Comparison of ENCODE assay signal across 8 cellular contexts in the genomic region with DNA sequence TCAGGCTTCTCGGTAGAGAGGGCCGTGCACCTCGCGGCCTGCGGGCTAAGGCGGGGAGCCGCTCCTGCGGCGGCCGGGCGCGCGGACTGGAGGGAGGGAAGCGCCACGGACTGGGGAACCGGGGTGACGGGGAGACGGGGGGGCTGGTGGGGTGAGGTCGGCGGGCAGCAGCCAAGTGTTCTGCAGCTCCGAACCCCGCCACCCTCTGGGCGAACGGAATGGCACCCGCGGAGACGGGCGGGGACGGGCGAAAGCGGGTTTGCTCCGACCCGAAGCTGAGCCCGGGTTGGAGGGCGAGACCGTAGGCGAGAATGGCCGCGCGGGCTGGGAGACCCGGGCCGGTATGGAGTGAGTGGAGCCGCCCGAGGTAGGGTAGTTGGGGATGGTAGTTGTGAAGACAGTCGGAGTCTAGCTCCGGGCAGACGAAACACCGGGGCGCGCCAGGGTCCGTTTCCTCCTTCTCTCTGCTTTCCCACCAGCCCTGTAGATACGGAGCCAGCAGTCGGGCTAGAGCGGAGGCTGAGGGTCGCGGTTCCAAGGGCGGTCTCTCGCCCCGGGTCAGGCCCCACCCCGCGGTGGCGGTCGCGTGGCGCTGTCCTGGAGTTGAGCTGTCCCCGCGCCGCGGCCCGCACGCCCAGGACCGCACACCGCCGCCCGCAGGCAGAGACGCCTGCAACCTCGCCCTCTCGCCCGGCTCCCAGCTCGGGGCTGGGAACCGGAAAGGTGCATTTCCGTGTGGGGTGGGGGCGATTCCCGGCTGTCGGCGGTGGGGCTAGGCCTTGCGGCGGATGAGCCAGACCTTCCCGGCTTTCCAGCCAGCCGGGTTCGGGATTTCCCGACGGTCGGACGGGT.
A peak's percentile ranks its signal among the peaks of the same experiment; 100 is the strongest.
DNase-seq lines count a peak whose midpoint lies in the region; ATAC-seq and TF ChIP-seq lines count a peak whose summit lies in the region.

No MANE protein-coding gene starts in this region.

- ATAC-seq in activated naive CD8-positive, alpha-beta T cell treated with anti-CD3 and anti-CD28 coated beads, Interleukin-2, amount 10 ng/mL, durations not matched to agents 7 days and 5 days (ENCODE audit: low read depth): peak; percentile 45
- no peak for ATAC-seq in GM21381 (IDR thresholded peaks at IDR 0.05; ENCODE audit: unreplicated experiment)

- H3K27ac ChIP-seq in HL-60 (replicated peaks) (no peak overlapping the region), stomach (peak overlapping the region in 4 of 5 donors; percentile 38 to 81 (median 43))

- no peaks in the 10 kb centered on the region for H3K9me3 ChIP-seq in stomach

- CTCF ChIA-PET in BJ (lab: Yijun Ruan, JAX): interaction anchor here (0.6 kb wide), 1 partner anchor 167 kb away, joined by 3 read pairs; no protein-coding TSS in a partner anchor

- WGBS in stomach, 5 donors: 2 to 5% (median 3%) methylated on average over 57 to 95 of the region's 95 CpGs

- intact Hi-C loops in stomach (cut with DNase I; ENCODE audit: low total_unique reads): no loop called here

- peaks cover 17 to 24% (median 22%) of the 10 kb centered on the region in 4 donors for H3K4me1 ChIP-seq in stomach

- H3K36me3 ChIP-seq in BJ (ENCODE audit: control insufficient read depth, insufficient read depth, low read length) (no peaks in the 10 kb centered on the region), stomach (no peaks in the 10 kb centered on the region)

- H3K27me3 ChIP-seq in BJ (ENCODE audit: control insufficient read depth, insufficient read depth, low read length) (peaks cover 17% of the 10 kb centered on the region), HL-60 (ENCODE audit: insufficient read depth, poor library complexity, severe bottlenecking) (peaks cover 57% of the 10 kb centered on the region), stomach (peaks cover 4 to 77% (median 47%) of the 10 kb centered on the region in 3 donors)

- H3K36me3 Mint-ChIP-seq in activated naive CD8-positive, alpha-beta T cell treated with anti-CD3 and anti-CD28 coated beads, Interleukin-2, amount 10 ng/mL, durations not matched to agents 7 days and 5 days: no peaks in the 10 kb centered on the region

- peak overlapping the region; percentile 38 for H3K4me3 Mint-ChIP-seq in activated naive CD8-positive, alpha-beta T cell treated with anti-CD3 and anti-CD28 coated beads, Interleukin-2, amount 10 ng/mL, durations not matched to agents 7 days and 5 days

- H3K27me3 Mint-ChIP-seq in activated naive CD8-positive, alpha-beta T cell treated with anti-CD3 and anti-CD28 coated beads, Interleukin-2, amount 10 ng/mL, durations not matched to agents 7 days and 5 days: peaks cover 71% of the 10 kb centered on the region

- no peak for TF ChIP-seq POLR2A in stomach (IDR thresholded peaks at IDR 0.05)

- H3K27ac Mint-ChIP-seq in activated naive CD8-positive, alpha-beta T cell treated with anti-CD3 and anti-CD28 coated beads, Interleukin-2, amount 10 ng/mL, durations not matched to agents 7 days and 5 days: no peak overlapping the region

- no peak for DNase-seq in BJ (ENCODE audit: low read depth)
- DNase-seq in HL-60 (ENCODE audit: low read depth in 1 of 2, low spot score in 1 of 2): peak in 1 of 2 experiments; percentile 12
- peak; percentile 35 for DNase-seq in activated naive CD8-positive, alpha-beta T cell treated with anti-CD3 and anti-CD28 coated beads, Interleukin-2, amount 10 ng/mL, durations not matched to agents 7 days and 5 days
- no peak for DNase-seq in stomach
- DNase-seq in HPDE6-E6E7 (ENCODE audit: extremely low spot score): no peak
- DNase-seq in activated gamma-delta T cell treated with Interleukin-2 at 50 U/mL for 16 hours: no peak

- peaks cover 2% of the 10 kb centered on the region for H3K4me1 Mint-ChIP-seq in activated naive CD8-positive, alpha-beta T cell treated with anti-CD3 and anti-CD28 coated beads, Interleukin-2, amount 10 ng/mL, durations not matched to agents 7 days and 5 days

- H3K9me3 Mint-ChIP-seq in activated naive CD8-positive, alpha-beta T cell treated with anti-CD3 and anti-CD28 coated beads, Interleukin-2, amount 10 ng/mL, durations not matched to agents 7 days and 5 days: no peaks in the 10 kb centered on the region

- no peak for TF ChIP-seq EP300 in stomach (IDR thresholded peaks at IDR 0.05)

- TF ChIP-seq CTCF in BJ (IDR thresholded peaks at IDR 0.05; ENCODE audit: insufficient read depth, low read depth, low read length): no peak
- TF ChIP-seq CTCF in HL-60 (IDR thresholded peaks at IDR 0.05; ENCODE audit: insufficient read depth, low read length): no peak
- TF ChIP-seq CTCF in stomach (IDR thresholded peaks at IDR 0.05): no peak

- H3K4me3 ChIP-seq in BJ (ENCODE audit: low read depth, low read length) (peak overlapping the region; percentile 35), HL-60 (replicated peaks; ENCODE audit: insufficient read depth, low read length) (peak overlapping the region; percentile 47), iPS-11a (ENCODE audit: low read depth, low read length) (peak overlapping the region; percentile 52), stomach (peak overlapping the region; percentile 47 to 72 (median 58))

- POLR2A ChIA-PET in BJ (lab: Charles Lee): no interaction called here
- POLR2A ChIA-PET in activated naive CD8-positive, alpha-beta T cell treated with anti-CD3 and anti-CD28 coated beads, Interleukin-2, amount 10 ng/mL, durations not matched to agents 7 days and 5 days (lab: Charles Lee): no interaction called here
